Comparison of ENCODE assay signal across 1 cellular context in the genomic region with DNA sequence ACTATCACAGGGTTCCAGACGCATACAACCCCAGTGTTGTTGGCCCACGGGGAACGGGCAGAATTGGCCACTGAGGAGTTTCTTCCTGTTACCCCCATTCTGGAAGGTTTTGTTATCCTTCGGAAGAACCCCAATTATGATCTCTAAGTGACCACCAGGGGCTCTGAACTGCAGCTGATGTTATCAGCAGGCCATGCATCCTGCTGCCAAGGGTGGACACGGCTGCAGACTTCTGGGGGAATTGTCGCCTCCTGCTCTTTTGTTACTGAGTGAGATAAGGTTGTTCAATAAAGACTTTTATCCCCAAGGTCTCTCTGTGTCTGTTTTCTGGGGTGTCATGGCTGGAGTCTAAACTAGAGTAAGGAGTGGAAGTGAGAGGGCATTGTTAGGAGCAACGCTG.
TF ChIP-seq lines count a peak whose summit lies in the region.

No MANE protein-coding gene starts in this region.

TF ChIP-seq in HepG2, 621 proteins besides CTCF, POLR2A, EP300 and RAD21:
- TF ChIP-seq ZNF44 (CRISPR knock-in tag; IDR thresholded peaks at IDR 0.05): no peak
